1 cellular context compared by ENCODE assay signal in genomic region chr16:68643227-68643626, GRCh38.
TF ChIP-seq lines count a peak whose summit lies in the region.

No MANE protein-coding gene starts in this region.

TF ChIP-seq in GM23338, 12 proteins besides CTCF, POLR2A, EP300 and RAD21:
- no peak for TF ChIP-seq EZH2phosphoT487 (IDR thresholded peaks at IDR 0.05; ENCODE audit: unreplicated experiment)
- no peak for TF ChIP-seq POLR2AphosphoS5 (IDR thresholded peaks at IDR 0.05; ENCODE audit: low read depth)
- no peak for TF ChIP-seq STAT1 (IDR thresholded peaks at IDR 0.05; ENCODE audit: unreplicated experiment)
- TF ChIP-seq JUNB (IDR thresholded peaks at IDR 0.05; ENCODE audit: unreplicated experiment), result no peak
- no peak for TF ChIP-seq ZNF462 (CRISPR knock-in tag; IDR thresholded peaks at IDR 0.05)
- no peak for TF ChIP-seq ZNF331 (CRISPR knock-in tag; IDR thresholded peaks at IDR 0.05; ENCODE audit: low read depth)
- no peak for TF ChIP-seq EZH2 (IDR thresholded peaks at IDR 0.05; ENCODE audit: low read depth, unreplicated experiment)
- no peak for TF ChIP-seq ETS1 (IDR thresholded peaks at IDR 0.05)
- no peak for TF ChIP-seq REST (IDR thresholded peaks at IDR 0.05; ENCODE audit: unreplicated experiment)
- no peak for TF ChIP-seq NANOG (IDR thresholded peaks at IDR 0.05; ENCODE audit: borderline replicate concordance)
- TF ChIP-seq CREB1 (CRISPR knock-in tag; IDR thresholded peaks at IDR 0.05; ENCODE audit: low read depth), result no peak
- TF ChIP-seq ZNF114 (CRISPR knock-in tag; IDR thresholded peaks at IDR 0.05), result no peak
